Comparison of ENCODE assay signal across 9 cellular contexts in genomic region chr4:15653430-15653829, GRCh38. TPM values are rescaled to one million over a fixed set of nuclear protein-coding genes. Genes with fewer than 3 reads are reported as not detected.
DNase-seq lines count a peak whose midpoint lies in the region; ATAC-seq, FAIRE-seq and TF ChIP-seq lines count a peak whose summit lies in the region.
"Had no signal": no experiment of that assay in that cellular context is flagged by ENCODE, and none has a peak within 500 bp of the region (broad histone marks: within the 10 kb centered on the region; RNA-seq: fewer than 3 reads in every experiment).

No MANE protein-coding gene starts in this region.

- no peaks in the 10 kb centered on the region for H3F3A ChIP-seq in GM23338 (replicated peaks; ENCODE audit: low read depth)

- peaks cover 57% of the 10 kb centered on the region for H3K79me2 ChIP-seq in GM23338 (replicated peaks; ENCODE audit: insufficient read depth)

- H3K9ac ChIP-seq in skeletal muscle tissue (ENCODE audit: low read depth in 1 of 3, low read length in 3 of 3) = peak overlapping the region; percentile 87 to 90 (median 90)

- peak overlapping the region; percentile 83 for H3K4me2 ChIP-seq in GM23338

- H3K36me3 ChIP-seq in GM23338 (ENCODE audit: insufficient read depth) (no peaks in the 10 kb centered on the region), skeletal muscle tissue (ENCODE audit: control insufficient read depth in 3 of 3, insufficient read depth in 3 of 3, low read length in 3 of 3) (no peaks in the 10 kb centered on the region)

- H2AFZ ChIP-seq in GM23338 = no peak overlapping the region

- no peak for FAIRE-seq in RCC 7860 (lab: Jason Lieb, UNC)
- FAIRE-seq: frontal cortex had no signal

- 0 out of 2 replicates have a peak, but pooled peaks cover 4% of the 10 kb centered on the region for H4K20me1 ChIP-seq in GM23338 (replicated peaks; ENCODE audit: insufficient read depth)

- TF ChIP-seq CTCF in GM23338 (conservative IDR thresholded peaks at IDR 0.05; ENCODE audit: low read depth in 2 of 2) (no peak), fibroblast of pulmonary artery (IDR thresholded peaks at IDR 0.05; ENCODE audit: low read length, missing control alignments) (no peak)

- no peak for ATAC-seq in GM23338
- peak; percentile 4; the same call in 2 of the 3 replicates for ATAC-seq in SK-N-SH treated with all-trans-retinoic acid at 6 μM for 48 hours

- no peak for DNase-seq in GM23338 (ENCODE audit: low spot score)
- no peak for DNase-seq in fibroblast of pulmonary artery (ENCODE audit: low read depth)
- no peak for DNase-seq in SIG-M5 treated with dmso at 0.1 percent for 504 hours (lab: John Stamatoyannopoulos, UW; ENCODE audit: unreplicated experiment)
- DNase-seq in RCC 7860 (ENCODE audit: low spot score) = no peak
- DNase-seq in NCI-H146 (lab: John Stamatoyannopoulos, UW) = no peak
- DNase-seq in islet precursor cell = no peak

- H3K4me3 Mint-ChIP-seq in GM23338 = peak overlapping the region; percentile 96

- H3K9me3 Mint-ChIP-seq in GM23338 = no peaks in the 10 kb centered on the region

- H3K36me3 Mint-ChIP-seq in GM23338 (ENCODE audit: low read depth) = peaks cover 3% of the 10 kb centered on the region; the same call in 2 of the 3 replicates

- H3K4me3 ChIP-seq in GM23338 = peak overlapping the region; percentile 66
- peak overlapping the region; percentile 73 for H3K4me3 ChIP-seq in fibroblast of pulmonary artery (replicated peaks; ENCODE audit: low read depth, low read length)
- H3K4me3 ChIP-seq in skeletal muscle tissue (ENCODE audit: low read length in 3 of 3) = peak overlapping the region; percentile 87 to 90 (median 89)

- H3K27me3 Mint-ChIP-seq in GM23338 (ENCODE audit: insufficient read depth, low read depth, poor library complexity) = peaks cover 18% of the 10 kb centered on the region

- no peaks in the 10 kb centered on the region for H3K27me3 ChIP-seq in GM23338 (ENCODE audit: insufficient read depth)
- H3K27me3 ChIP-seq in skeletal muscle tissue (ENCODE audit: control insufficient read depth in 3 of 3, insufficient read depth in 3 of 3, low read length in 3 of 3) = no peaks in the 10 kb centered on the region

- H3K27ac Mint-ChIP-seq in GM23338 = peak overlapping the region; percentile 97

- H3K4me1 Mint-ChIP-seq in GM23338 = peaks cover 42% of the 10 kb centered on the region

- H3K27ac ChIP-seq in GM23338 (ENCODE audit: low read depth) (peak overlapping the region; percentile 24; the same call in 1 of the 2 replicates), skeletal muscle tissue (ENCODE audit: low read depth, low read length) (peak overlapping the region; percentile 99)

- no peaks in the 10 kb centered on the region for H3K9me2 ChIP-seq in GM23338 (ENCODE audit: insufficient read depth)

- no peaks in the 10 kb centered on the region for H3K9me3 ChIP-seq in skeletal muscle tissue (ENCODE audit: control insufficient read depth in 3 of 3, low read length in 3 of 3)

- H3K4me1 ChIP-seq in GM23338 (ENCODE audit: insufficient read depth) (peaks cover 18% of the 10 kb centered on the region; the same call in 1 of the 2 replicates), skeletal muscle tissue (ENCODE audit: control insufficient read depth in 3 of 3, insufficient read depth in 3 of 3, low read length in 3 of 3) (peaks cover 18 to 36% (median 29%) of the 10 kb centered on the region in 3 donors)

TF ChIP-seq in GM23338, 12 proteins besides CTCF, POLR2A, EP300 and RAD21:
- TF ChIP-seq EZH2phosphoT487 (IDR thresholded peaks at IDR 0.05; ENCODE audit: unreplicated experiment) = no peak
- TF ChIP-seq POLR2AphosphoS5 (IDR thresholded peaks at IDR 0.05; ENCODE audit: low read depth) = no peak
- TF ChIP-seq CREB1 (CRISPR knock-in tag; IDR thresholded peaks at IDR 0.05; ENCODE audit: low read depth) = no peak
- no peak for TF ChIP-seq EZH2 (IDR thresholded peaks at IDR 0.05; ENCODE audit: low read depth, unreplicated experiment)
- TF ChIP-seq ETS1 (IDR thresholded peaks at IDR 0.05) = no peak

TF ChIP-seq in SK-N-SH treated with all-trans-retinoic acid at 6 μM for 48 hours, 23 proteins besides CTCF, POLR2A, EP300 and RAD21 (continues in another document):
- TF ChIP-seq ZNF70 (CRISPR knock-in tag; IDR thresholded peaks at IDR 0.05) = no peak
- TF ChIP-seq ZNF565 (CRISPR knock-in tag; conservative IDR thresholded peaks at IDR 0.05; ENCODE audit: low read depth) = no peak
- TF ChIP-seq TSHZ2 (CRISPR knock-in tag; IDR thresholded peaks at IDR 0.05) = no peak
- TF ChIP-seq ZFP3 (CRISPR knock-in tag; IDR thresholded peaks at IDR 0.05) = no peak
- no peak for TF ChIP-seq CSDC2 (CRISPR knock-in tag; IDR thresholded peaks at IDR 0.05)
- TF ChIP-seq ZFP30 (CRISPR knock-in tag; IDR thresholded peaks at IDR 0.05) = no peak
- TF ChIP-seq POU6F1 (CRISPR knock-in tag; IDR thresholded peaks at IDR 0.05; ENCODE audit: borderline replicate concordance, low read depth) = no peak
- TF ChIP-seq PATZ1 (CRISPR knock-in tag; IDR thresholded peaks at IDR 0.05; ENCODE audit: borderline replicate concordance) = no peak
- TF ChIP-seq ESRRG (CRISPR knock-in tag; IDR thresholded peaks at IDR 0.05) = no peak
- TF ChIP-seq ZC3H10 (CRISPR knock-in tag; IDR thresholded peaks at IDR 0.05) = no peak

RNA-seq across cellular contexts. Expression of gene FBXL5, which starts 1.7 kb away (rescaled TPM):
- total RNA-seq in GM23338 (2014; rRNA removed; shearing (Covaris generic)) = 74.7 and 81.9 TPM in 2 replicates
- polyA plus RNA-seq in GM23338 (2016; fragmentation: Nextera tagmentation; extraction: Ambion mirVana) = 55.7 and 58.7 TPM in 2 replicates
- 133 TPM for total RNA-seq in skeletal muscle tissue

RNA-seq across cellular contexts. Expression of gene FAM200B, which starts 28.2 kb away (rescaled TPM):
- 34.4 and 47.7 TPM in 2 replicates for total RNA-seq in GM23338 (2014; rRNA removed; shearing (Covaris generic))
- 77.4 and 88.0 TPM in 2 replicates for polyA plus RNA-seq in GM23338 (2016; fragmentation: Nextera tagmentation; extraction: Ambion mirVana)
- 12.0 TPM for total RNA-seq in skeletal muscle tissue

RNA-seq across cellular contexts. Expression of gene BST1, which starts 49.4 kb away (rescaled TPM):
- total RNA-seq in GM23338 (2014; rRNA removed; shearing (Covaris generic)) = 1.4 and 1.8 TPM in 2 replicates
- 0.99 and 1.3 TPM in 2 replicates for polyA plus RNA-seq in GM23338 (2016; fragmentation: Nextera tagmentation; extraction: Ambion mirVana)
- total RNA-seq in skeletal muscle tissue = 5.2 TPM
